In the genomic region with DNA sequence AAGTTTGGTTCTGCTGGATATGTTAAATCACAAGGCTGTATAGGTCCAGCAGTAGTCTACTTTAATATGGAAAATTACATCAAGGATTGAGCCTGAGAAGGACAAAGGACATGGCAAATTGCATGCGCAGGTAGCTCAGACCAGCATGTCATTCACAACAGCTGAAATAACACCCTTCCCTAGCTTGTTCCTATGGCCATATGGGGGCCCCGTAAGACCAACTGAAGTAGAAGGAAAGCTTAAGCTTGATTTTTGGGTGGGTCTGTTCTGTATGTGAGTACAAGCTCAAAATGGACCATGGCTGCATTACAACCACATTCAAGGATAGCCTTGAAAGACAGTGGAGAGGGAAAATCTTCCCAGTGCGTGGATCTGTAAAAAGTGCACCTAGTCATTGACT, we compare ENCODE assay signal across 25 cellular contexts. TPM values are rescaled to one million over a fixed set of nuclear protein-coding genes. Genes with fewer than 3 reads are reported as not detected.
DNase-seq lines count a peak whose midpoint lies in the region; ATAC-seq and TF ChIP-seq lines count a peak whose summit lies in the region.
"Had no signal": no experiment of that assay in that cellular context is flagged by ENCODE, and none has a peak within 500 bp of the region (broad histone marks: within the 10 kb centered on the region; RNA-seq: fewer than 3 reads in every experiment).

No MANE protein-coding gene starts in this region.

- WGBS in smooth muscle cell (ENCODE audit: low lambda C conversion rate): 96% methylated on average over 3 of the region's 3 CpGs

- POLR2A ChIA-PET in activated CD8-positive, alpha-beta T cell treated with anti-CD3 and anti-CD28 coated beads for 36 hours (lab: Charles Lee): interaction anchor here (1.2 kb wide), 1 partner anchor 40 kb away, joined by 4 read pairs; no protein-coding TSS in a partner anchor
- POLR2A ChIA-PET in activated CD8-positive, alpha-beta T cell treated with anti-CD3 and anti-CD28 coated beads, Interleukin-2, amount 10 ng/mL, durations not matched to agents 7 days and 5 days (lab: Charles Lee): no interaction called here

- peak; percentile 12 for DNase-seq in activated CD8-positive, alpha-beta T cell treated with anti-CD3 and anti-CD28 coated beads for 36 hours
- no peak for DNase-seq in activated CD8-positive, alpha-beta T cell treated with anti-CD3 and anti-CD28 coated beads, Interleukin-2, amount 10 ng/mL, durations not matched to agents 7 days and 5 days
- DNase-seq in NB4 (ENCODE audit: low read depth) (peak; percentile 18), erythroblast (lab: John Stamatoyannopoulos, UW) (peak; percentile 45 to 49), smooth muscle cell (lab: John Stamatoyannopoulos, UW; ENCODE audit: unreplicated experiment) (no peak), NCI-H1092 (lab: John Stamatoyannopoulos, UW) (no peak), NCI-H69 (lab: John Stamatoyannopoulos, UW) (no peak)
- DNase-seq: activated CD8-positive, alpha-beta memory T cell treated with anti-CD3 and anti-CD28 coated beads, Interleukin-2, amount 50 U/mL, for 48 hours; activated effector memory CD4-positive, alpha-beta T cell treated with anti-CD3 and anti-CD28 coated beads, Interleukin-2, amount 50 U/mL, for 16 hours; adrenal gland; brain microvascular endothelial cell; Calu3; MM.1S; natural killer cell; NCI-H1694 treated with DMSO at 0.1 percent for 48 hours; NCI-H82; ovary; SHP77; upper lobe of right lung had no signal

- H4K20me1 ChIP-seq in smooth muscle cell (ENCODE audit: low read depth): no peaks in the 10 kb centered on the region

- H3K9ac ChIP-seq in smooth muscle cell (ENCODE audit: low read depth): no peak overlapping the region

- no peaks in the 10 kb centered on the region for H3K27me3 Mint-ChIP-seq in activated CD8-positive, alpha-beta T cell treated with anti-CD3 and anti-CD28 coated beads for 36 hours
- no peaks in the 10 kb centered on the region for H3K27me3 Mint-ChIP-seq in activated CD8-positive, alpha-beta T cell treated with anti-CD3 and anti-CD28 coated beads, Interleukin-2, amount 10 ng/mL, durations not matched to agents 7 days and 5 days (ENCODE audit: low read depth)
- H3K27me3 Mint-ChIP-seq: IgD-negative memory B cell; stimulated activated naive CD8-positive, alpha-beta T cell treated with anti-CD3 and anti-CD28 coated beads, Interleukin-15, amount 100 ng/mL, for 72 hours had no signal

- no peak overlapping the region for H2AFZ ChIP-seq in smooth muscle cell (ENCODE audit: low read depth)

- no peaks in the 10 kb centered on the region for H3K27me3 ChIP-seq in smooth muscle cell (ENCODE audit: low read depth)
- H3K27me3 ChIP-seq: adrenal gland, brain microvascular endothelial cell, ovary, right atrium auricular region, upper lobe of right lung had no signal

- H3K4me3 Mint-ChIP-seq in activated CD8-positive, alpha-beta T cell treated with anti-CD3 and anti-CD28 coated beads for 36 hours: no peak overlapping the region
- H3K4me3 Mint-ChIP-seq in activated CD8-positive, alpha-beta T cell treated with anti-CD3 and anti-CD28 coated beads, Interleukin-2, amount 10 ng/mL, durations not matched to agents 7 days and 5 days: no peak overlapping the region
- H3K4me3 Mint-ChIP-seq: IgD-negative memory B cell; natural killer cell; stimulated activated naive CD8-positive, alpha-beta T cell treated with anti-CD3 and anti-CD28 coated beads, Interleukin-15, amount 100 ng/mL, for 72 hours had no signal

- H3K9me3 Mint-ChIP-seq in activated CD8-positive, alpha-beta T cell treated with anti-CD3 and anti-CD28 coated beads for 36 hours: peaks cover 1% of the 10 kb centered on the region
- H3K9me3 Mint-ChIP-seq in activated CD8-positive, alpha-beta T cell treated with anti-CD3 and anti-CD28 coated beads, Interleukin-2, amount 10 ng/mL, durations not matched to agents 7 days and 5 days (ENCODE audit: insufficient read depth): peaks cover 8% of the 10 kb centered on the region
- H3K9me3 Mint-ChIP-seq: IgD-negative memory B cell, natural killer cell had no signal

- H3K4me3 ChIP-seq in NB4 (ENCODE audit: low read depth, low read length) (no peak overlapping the region), smooth muscle cell (no peak overlapping the region)
- H3K4me3 ChIP-seq: adrenal gland, coronary artery, HAP-1, ovary, right atrium auricular region, upper lobe of right lung had no signal

- H3K9me3 ChIP-seq in smooth muscle cell (replicated peaks; ENCODE audit: low read depth): no peaks in the 10 kb centered on the region
- H3K9me3 ChIP-seq: adrenal gland, HAP-1, ovary, right atrium auricular region, upper lobe of right lung had no signal

- H3K27ac ChIP-seq in smooth muscle cell (ENCODE audit: low read depth): peak overlapping the region; percentile 31
- H3K27ac ChIP-seq: adrenal gland, brain microvascular endothelial cell, coronary artery, ovary, right atrium auricular region, upper lobe of right lung had no signal

- H3K79me2 ChIP-seq in smooth muscle cell (ENCODE audit: low read depth): no peaks in the 10 kb centered on the region

- TF ChIP-seq POLR2A in NB4 (IDR thresholded peaks at IDR 0.05; ENCODE audit: extremely low read depth, insufficient read length): no peak
- no peak for TF ChIP-seq POLR2A in erythroblast (IDR thresholded peaks at IDR 0.05; ENCODE audit: low read length)

- peaks cover 18% of the 10 kb centered on the region for H3F3A ChIP-seq in smooth muscle cell (ENCODE audit: low read depth)

- H3K4me2 ChIP-seq in smooth muscle cell: no peak overlapping the region

- no peak overlapping the region for H3K27ac Mint-ChIP-seq in activated CD8-positive, alpha-beta T cell treated with anti-CD3 and anti-CD28 coated beads for 36 hours
- H3K27ac Mint-ChIP-seq in activated CD8-positive, alpha-beta T cell treated with anti-CD3 and anti-CD28 coated beads, Interleukin-2, amount 10 ng/mL, durations not matched to agents 7 days and 5 days: no peak overlapping the region
- H3K27ac Mint-ChIP-seq: IgD-negative memory B cell, natural killer cell had no signal

- peaks cover 65% of the 10 kb centered on the region for H3K36me3 Mint-ChIP-seq in activated CD8-positive, alpha-beta T cell treated with anti-CD3 and anti-CD28 coated beads for 36 hours (ENCODE audit: low read depth)
- peaks cover 68% of the 10 kb centered on the region for H3K36me3 Mint-ChIP-seq in activated CD8-positive, alpha-beta T cell treated with anti-CD3 and anti-CD28 coated beads, Interleukin-2, amount 10 ng/mL, durations not matched to agents 7 days and 5 days (ENCODE audit: low read depth)
- H3K36me3 Mint-ChIP-seq: IgD-negative memory B cell, natural killer cell had no signal

- H3K4me1 ChIP-seq in smooth muscle cell (ENCODE audit: low read depth): peaks cover 13% of the 10 kb centered on the region
- H3K4me1 ChIP-seq: adrenal gland, HAP-1 had no signal

- H3K36me3 ChIP-seq in smooth muscle cell (ENCODE audit: low read depth): no peaks in the 10 kb centered on the region
- H3K36me3 ChIP-seq: adrenal gland, brain microvascular endothelial cell, HAP-1, ovary, right atrium auricular region, upper lobe of right lung had no signal

- ATAC-seq in activated CD8-positive, alpha-beta T cell treated with anti-CD3 and anti-CD28 coated beads for 36 hours: no peak
- ATAC-seq in activated CD8-positive, alpha-beta T cell treated with anti-CD3 and anti-CD28 coated beads, Interleukin-2, amount 10 ng/mL, durations not matched to agents 7 days and 5 days: no peak
- ATAC-seq in GM18520 (IDR thresholded peaks at IDR 0.05; ENCODE audit: unreplicated experiment): no peak
- ATAC-seq: upper lobe of right lung had no signal

- CTCF ChIA-PET in activated CD8-positive, alpha-beta T cell treated with anti-CD3 and anti-CD28 coated beads for 36 hours (lab: Charles Lee): interaction anchor here (0.6 to 3.6 kb wide), 4 partner anchors 12 to 285 kb away, joined by 3 to 13 read pairs (median 7); no protein-coding TSS in a partner anchor
- CTCF ChIA-PET in activated CD8-positive, alpha-beta T cell treated with anti-CD3 and anti-CD28 coated beads, Interleukin-2, amount 10 ng/mL, durations not matched to agents 7 days and 5 days (lab: Charles Lee): interaction anchor here (0.8 to 3.9 kb wide), 9 partner anchors 9 to 284 kb away, joined by 3 to 31 read pairs (median 4); partner anchors contain the start of gene PDE3B

- TF ChIP-seq CTCF in activated CD8-positive, alpha-beta T cell treated with anti-CD3 and anti-CD28 coated beads for 36 hours (IDR thresholded peaks at IDR 0.05): no peak
- no peak for TF ChIP-seq CTCF in NB4 (IDR thresholded peaks at IDR 0.05; ENCODE audit: low read depth, low read length)
- no peak for TF ChIP-seq CTCF in smooth muscle cell (IDR thresholded peaks at IDR 0.05; ENCODE audit: borderline replicate concordance, insufficient read depth, poor library complexity, severe bottlenecking)

- intact Hi-C loops in activated CD8-positive, alpha-beta T cell treated with anti-CD3 and anti-CD28 coated beads for 36 hours (cut with micrococcal nuclease): no loop called here

- peaks cover 75% of the 10 kb centered on the region for H3K4me1 Mint-ChIP-seq in activated CD8-positive, alpha-beta T cell treated with anti-CD3 and anti-CD28 coated beads for 36 hours (ENCODE audit: low read depth)
- H3K4me1 Mint-ChIP-seq in activated CD8-positive, alpha-beta T cell treated with anti-CD3 and anti-CD28 coated beads, Interleukin-2, amount 10 ng/mL, durations not matched to agents 7 days and 5 days (ENCODE audit: low read depth): peaks cover 43% of the 10 kb centered on the region

RNA-seq across cellular contexts. Expression of gene PDE3B, which starts 20.6 kb away (rescaled TPM):
- 10 to 100 TPM; 42.3 to 43.1 TPM for total RNA-seq in activated CD8-positive, alpha-beta T cell treated with anti-CD3 and anti-CD28 coated beads for 36 hours
- total RNA-seq in activated CD8-positive, alpha-beta T cell treated with anti-CD3 and anti-CD28 coated beads, Interleukin-2, amount 10 ng/mL, durations not matched to agents 7 days and 5 days: 10 to 100 TPM; 74.8 to 81.4 TPM
- 1.8 and 8.4 TPM in 2 replicates for total RNA-seq in smooth muscle cell
- polyA plus RNA-seq in smooth muscle cell: 1.7 TPM in 2 replicates

Comparison
In these comparisons a context has a peak if more than half of its experiments do, and no peak if none do; other contexts are left out.
1. DNase-seq: peak in activated CD8-positive, alpha-beta T cell treated with anti-CD3 and anti-CD28 coated beads for 36 hours (single experiment), NB4 (single experiment) and erythroblast (2 of 2); none in activated CD8-positive, alpha-beta T cell treated with anti-CD3 and anti-CD28 coated beads, Interleukin-2, amount 10 ng/mL, durations not matched to agents 7 days and 5 days (single experiment), smooth muscle cell (single experiment), NCI-H1092 (single experiment) and NCI-H69 (single experiment).